24 cellular contexts compared by ENCODE assay signal in genomic region chr10:30420774-30421173, GRCh38. TPM values are rescaled to one million over a fixed set of nuclear protein-coding genes. Genes with fewer than 3 reads are reported as not detected.
DNase-seq lines count a peak whose midpoint lies in the region; ATAC-seq and TF ChIP-seq lines count a peak whose summit lies in the region.
"Had no signal": no experiment of that assay in that cellular context is flagged by ENCODE, and none has a peak within 500 bp of the region (broad histone marks: within the 10 kb centered on the region; RNA-seq: fewer than 3 reads in every experiment).

No MANE protein-coding gene starts in this region.

- no peak for TF ChIP-seq CTCF in OCI-LY1 (IDR thresholded peaks at IDR 0.05; ENCODE audit: low read length)
- no peak for TF ChIP-seq CTCF in smooth muscle cell (IDR thresholded peaks at IDR 0.05; ENCODE audit: borderline replicate concordance, insufficient read depth, poor library complexity, severe bottlenecking)

- ATAC-seq in activated naive CD8-positive, alpha-beta T cell treated with anti-CD3 and anti-CD28 coated beads, Interleukin-2, amount 50 U/mL, for 24 hours = no peak
- ATAC-seq in HG02938 (IDR thresholded peaks at IDR 0.05; ENCODE audit: unreplicated experiment) (peak; percentile 12), HG03280 (IDR thresholded peaks at IDR 0.05; ENCODE audit: unreplicated experiment) (no peak)
- ATAC-seq in stimulated activated naive CD8-positive, alpha-beta T cell treated with anti-CD3 and anti-CD28 coated beads, Interleukin-15, amount 100 ng/mL, for 72 hours = peak; percentile 22
- ATAC-seq in activated T-cell treated with anti-CD3 and anti-CD28 coated beads, Interleukin-2, amount 50 U/mL, for 72 hours (replicated peaks in 1 of 2) = no peak
- ATAC-seq: A549 had no signal

- H3K27ac ChIP-seq in OCI-LY1 (ENCODE audit: low read depth, low read length, poor library complexity, severe bottlenecking) (peak overlapping the region; percentile 75), smooth muscle cell (ENCODE audit: low read depth) (no peak overlapping the region)
- H3K27ac ChIP-seq: adrenal gland, BLaER1, brain microvascular endothelial cell, colonic mucosa, RWPE1, WERI-Rb-1 had no signal

- no peaks in the 10 kb centered on the region for H4K20me1 ChIP-seq in OCI-LY1 (ENCODE audit: insufficient read depth, low read length)
- no peaks in the 10 kb centered on the region for H4K20me1 ChIP-seq in smooth muscle cell (ENCODE audit: low read depth)
- H4K20me1 ChIP-seq: BLaER1 had no signal

- 97% methylated on average over 1 of the region's 1 CpG for WGBS in smooth muscle cell (ENCODE audit: low lambda C conversion rate)

- H3K27ac Mint-ChIP-seq in activated naive CD8-positive, alpha-beta T cell treated with anti-CD3 and anti-CD28 coated beads, Interleukin-2, amount 50 U/mL, for 24 hours = peak overlapping the region; percentile 71
- H3K27ac Mint-ChIP-seq in activated naive CD8-positive, alpha-beta T cell treated with anti-CD3 and anti-CD28 coated beads for 36 hours = no peak overlapping the region
- H3K27ac Mint-ChIP-seq in stimulated activated naive CD8-positive, alpha-beta T cell treated with anti-CD3 and anti-CD28 coated beads, Interleukin-15, amount 100 ng/mL, for 72 hours = peak overlapping the region in 1 of 2 donors; percentile 40
- H3K27ac Mint-ChIP-seq in activated T-cell treated with anti-CD3 and anti-CD28 coated beads, Interleukin-2, amount 50 U/mL, for 72 hours = no peak overlapping the region
- H3K27ac Mint-ChIP-seq: T-helper 2 cell treated with Interferon-gamma antibody and Interleukin-4, amounts not matched to agents 5 μg/mL and 100 μg/mL, for 36 hours had no signal

- no peaks in the 10 kb centered on the region for H3K9me2 ChIP-seq in OCI-LY1 (ENCODE audit: low read depth, low read length)
- H3K9me2 ChIP-seq: SK-N-SH had no signal

- H3K4me3 ChIP-seq in OCI-LY1 (ENCODE audit: low read depth, low read length, poor library complexity, severe bottlenecking) = no peak overlapping the region
- no peak overlapping the region for H3K4me3 ChIP-seq in smooth muscle cell
- H3K4me3 ChIP-seq: A549, adrenal gland, BLaER1, colonic mucosa had no signal

- no peaks in the 10 kb centered on the region for H3K9me3 Mint-ChIP-seq in activated naive CD8-positive, alpha-beta T cell treated with anti-CD3 and anti-CD28 coated beads, Interleukin-2, amount 50 U/mL, for 24 hours
- no peaks in the 10 kb centered on the region for H3K9me3 Mint-ChIP-seq in activated naive CD8-positive, alpha-beta T cell treated with anti-CD3 and anti-CD28 coated beads for 36 hours
- H3K9me3 Mint-ChIP-seq in stimulated activated naive CD8-positive, alpha-beta T cell treated with anti-CD3 and anti-CD28 coated beads, Interleukin-15, amount 100 ng/mL, for 72 hours = no peaks in the 10 kb centered on the region
- H3K9me3 Mint-ChIP-seq in activated T-cell treated with anti-CD3 and anti-CD28 coated beads, Interleukin-2, amount 50 U/mL, for 72 hours = no peaks in the 10 kb centered on the region
- H3K9me3 Mint-ChIP-seq: T-helper 2 cell treated with Interferon-gamma antibody and Interleukin-4, amounts not matched to agents 5 μg/mL and 100 μg/mL, for 36 hours had no signal

- H3K4me1 ChIP-seq in OCI-LY1 (ENCODE audit: insufficient read depth, low read length, severe bottlenecking) = peaks cover 77% of the 10 kb centered on the region
- peaks cover 12% of the 10 kb centered on the region for H3K4me1 ChIP-seq in smooth muscle cell (ENCODE audit: low read depth)

- H3K36me3 Mint-ChIP-seq in activated naive CD8-positive, alpha-beta T cell treated with anti-CD3 and anti-CD28 coated beads, Interleukin-2, amount 50 U/mL, for 24 hours (ENCODE audit: low read depth) = peaks cover 2% of the 10 kb centered on the region
- no peaks in the 10 kb centered on the region for H3K36me3 Mint-ChIP-seq in activated naive CD8-positive, alpha-beta T cell treated with anti-CD3 and anti-CD28 coated beads for 36 hours
- peaks cover 0 to 3% of the 10 kb centered on the region in 2 donors for H3K36me3 Mint-ChIP-seq in activated T-cell treated with anti-CD3 and anti-CD28 coated beads, Interleukin-2, amount 50 U/mL, for 72 hours (ENCODE audit: insufficient read depth in 2 of 2)

- no peak overlapping the region for H3K4me3 Mint-ChIP-seq in activated naive CD8-positive, alpha-beta T cell treated with anti-CD3 and anti-CD28 coated beads, Interleukin-2, amount 50 U/mL, for 24 hours
- no peak overlapping the region for H3K4me3 Mint-ChIP-seq in activated naive CD8-positive, alpha-beta T cell treated with anti-CD3 and anti-CD28 coated beads for 36 hours
- H3K4me3 Mint-ChIP-seq in stimulated activated naive CD8-positive, alpha-beta T cell treated with anti-CD3 and anti-CD28 coated beads, Interleukin-15, amount 100 ng/mL, for 72 hours = peak overlapping the region in 1 of 2 donors; percentile 71
- no peak overlapping the region for H3K4me3 Mint-ChIP-seq in activated T-cell treated with anti-CD3 and anti-CD28 coated beads, Interleukin-2, amount 50 U/mL, for 72 hours
- H3K4me3 Mint-ChIP-seq: T-helper 2 cell treated with Interferon-gamma antibody and Interleukin-4, amounts not matched to agents 5 μg/mL and 100 μg/mL, for 36 hours had no signal

- peaks cover 2% of the 10 kb centered on the region for H3K27me3 Mint-ChIP-seq in activated naive CD8-positive, alpha-beta T cell treated with anti-CD3 and anti-CD28 coated beads, Interleukin-2, amount 50 U/mL, for 24 hours
- H3K27me3 Mint-ChIP-seq in activated naive CD8-positive, alpha-beta T cell treated with anti-CD3 and anti-CD28 coated beads for 36 hours = no peaks in the 10 kb centered on the region
- no peaks in the 10 kb centered on the region for H3K27me3 Mint-ChIP-seq in stimulated activated naive CD8-positive, alpha-beta T cell treated with anti-CD3 and anti-CD28 coated beads, Interleukin-15, amount 100 ng/mL, for 72 hours
- H3K27me3 Mint-ChIP-seq in activated T-cell treated with anti-CD3 and anti-CD28 coated beads, Interleukin-2, amount 50 U/mL, for 72 hours (ENCODE audit: low read depth) = peaks cover 9% of the 10 kb centered on the region

- H3K79me2 ChIP-seq in OCI-LY1 (ENCODE audit: insufficient read depth, low read length) (no peaks in the 10 kb centered on the region), smooth muscle cell (ENCODE audit: low read depth) (no peaks in the 10 kb centered on the region)

- no peaks in the 10 kb centered on the region for H3K27me3 ChIP-seq in OCI-LY1 (ENCODE audit: insufficient read depth, low read length)
- H3K27me3 ChIP-seq in smooth muscle cell (ENCODE audit: low read depth) = no peaks in the 10 kb centered on the region
- H3K27me3 ChIP-seq: adrenal gland, BLaER1, brain microvascular endothelial cell, colonic mucosa had no signal

- H3K9ac ChIP-seq in OCI-LY1 (ENCODE audit: low read length) (no peak overlapping the region), smooth muscle cell (ENCODE audit: low read depth) (no peak overlapping the region)
- H3K9ac ChIP-seq: BLaER1, SK-N-SH had no signal

- H3K9me3 ChIP-seq in OCI-LY1 (ENCODE audit: low read length) (no peaks in the 10 kb centered on the region), smooth muscle cell (replicated peaks; ENCODE audit: low read depth) (no peaks in the 10 kb centered on the region)
- H3K9me3 ChIP-seq: A549, adrenal gland, BLaER1, colonic mucosa, SK-N-SH had no signal

- no peaks in the 10 kb centered on the region for H3F3A ChIP-seq in OCI-LY1 (ENCODE audit: insufficient read depth, low read length)
- H3F3A ChIP-seq in smooth muscle cell (ENCODE audit: low read depth) = peaks cover 10% of the 10 kb centered on the region

- H3K4me1 Mint-ChIP-seq in activated naive CD8-positive, alpha-beta T cell treated with anti-CD3 and anti-CD28 coated beads, Interleukin-2, amount 50 U/mL, for 24 hours = peaks cover 55% of the 10 kb centered on the region
- H3K4me1 Mint-ChIP-seq in activated naive CD8-positive, alpha-beta T cell treated with anti-CD3 and anti-CD28 coated beads for 36 hours = peaks cover 39% of the 10 kb centered on the region
- H3K4me1 Mint-ChIP-seq in stimulated activated naive CD8-positive, alpha-beta T cell treated with anti-CD3 and anti-CD28 coated beads, Interleukin-15, amount 100 ng/mL, for 72 hours = peaks cover 56% of the 10 kb centered on the region
- H3K4me1 Mint-ChIP-seq in activated T-cell treated with anti-CD3 and anti-CD28 coated beads, Interleukin-2, amount 50 U/mL, for 72 hours (ENCODE audit: low read depth) = peaks cover 68% of the 10 kb centered on the region

- no peak for DNase-seq in activated naive CD8-positive, alpha-beta T cell treated with anti-CD3 and anti-CD28 coated beads, Interleukin-2, amount 50 U/mL, for 24 hours
- no peak for DNase-seq in activated naive CD8-positive, alpha-beta T cell treated with anti-CD3 and anti-CD28 coated beads for 36 hours
- no peak for DNase-seq in stimulated activated naive CD8-positive, alpha-beta T cell treated with anti-CD3 and anti-CD28 coated beads, Interleukin-15, amount 100 ng/mL, for 72 hours
- DNase-seq in activated T-cell treated with anti-CD3 and anti-CD28 coated beads, Interleukin-2, amount 50 U/mL, for 72 hours = no peak
- DNase-seq in smooth muscle cell (lab: John Stamatoyannopoulos, UW; ENCODE audit: unreplicated experiment) = no peak
- DNase-seq: activated CD8-positive, alpha-beta memory T cell treated with anti-CD3 and anti-CD28 coated beads, Interleukin-2, amount 50 U/mL, for 48 hours; activated effector memory CD4-positive, alpha-beta T cell treated with Interleukin-2 at 50 U/mL for 16 hours; adrenal gland; brain microvascular endothelial cell; colonic mucosa; EL; kidney; NCI-H1436 treated with DMSO at 0.1 percent for 48 hours; NCI-H524; nucleus accumbens; SK-N-SH; WERI-Rb-1 had no signal

- no peak overlapping the region; the same call in 1 of the 2 replicates for H3K4me2 ChIP-seq in OCI-LY1 (ENCODE audit: low read length)
- no peak overlapping the region for H3K4me2 ChIP-seq in smooth muscle cell
- H3K4me2 ChIP-seq: A549, BLaER1, SK-N-SH had no signal

- no peak overlapping the region for H2AFZ ChIP-seq in OCI-LY1 (ENCODE audit: low read length)
- no peak overlapping the region for H2AFZ ChIP-seq in smooth muscle cell (ENCODE audit: low read depth)

- no peaks in the 10 kb centered on the region for H3K36me3 ChIP-seq in OCI-LY1 (ENCODE audit: insufficient read depth, low read length)
- H3K36me3 ChIP-seq in smooth muscle cell (ENCODE audit: low read depth) = no peaks in the 10 kb centered on the region
- H3K36me3 ChIP-seq: adrenal gland, BLaER1, brain microvascular endothelial cell, colonic mucosa, WERI-Rb-1 had no signal

RNA-seq across cellular contexts. Expression of gene MAP3K8, which starts 13.2 kb away (rescaled TPM):
- total RNA-seq in activated naive CD8-positive, alpha-beta T cell treated with anti-CD3 and anti-CD28 coated beads for 36 hours = 10 to 100 TPM; 18.0 to 18.5 TPM
- total RNA-seq in activated T-cell treated with anti-CD3 and anti-CD28 coated beads, Interleukin-2, amount 50 U/mL, for 72 hours = 10 to 100 TPM; 27.0 to 41.1 TPM
- total RNA-seq in smooth muscle cell = 10.4 and 23.5 TPM in 2 replicates
- polyA plus RNA-seq in smooth muscle cell = 18.5 and 19.3 TPM in 2 replicates

Comparison
In these comparisons a context has a peak if more than half of its experiments do, and no peak if none do; other contexts are left out.
1. ATAC-seq: peak in HG02938 (single experiment) and stimulated activated naive CD8-positive, alpha-beta T cell treated with anti-CD3 and anti-CD28 coated beads, Interleukin-15, amount 100 ng/mL, for 72 hours (single experiment); none in activated naive CD8-positive, alpha-beta T cell treated with anti-CD3 and anti-CD28 coated beads, Interleukin-2, amount 50 U/mL, for 24 hours (single experiment), HG03280 (single experiment) and activated T-cell treated with anti-CD3 and anti-CD28 coated beads, Interleukin-2, amount 50 U/mL, for 72 hours (0 of 2).